In genomic region chrX:44735498-44735897, GRCh38 we compare ENCODE assay signal across 29 cellular contexts.
"Had no signal": no experiment of that assay in that cellular context is flagged by ENCODE, and none has a peak within 500 bp of the region (broad histone marks: within the 10 kb centered on the region; RNA-seq: fewer than 3 reads in every experiment).

No MANE protein-coding gene starts in this region.

- H3K9me3 ChIP-seq: MG63 had no signal

- DNase-seq: activated B cell treated with CpG ODN at 0.5 μM for 24 hours; activated CD4-positive, alpha-beta memory T cell treated with anti-CD3 and anti-CD28 coated beads, Interleukin-2, amount 10 ng/mL, durations not matched to agents 7 days and 5 days; activated CD4-positive, alpha-beta T cell treated with anti-CD3 and anti-CD28 coated beads for 1 hour; activated CD4-positive, alpha-beta T cell treated with anti-CD3 and anti-CD28 coated beads, Interleukin-2, amount 10 ng/mL, durations not matched to agents 7 days and 5 days; activated gamma-delta T cell; activated naive CD4-positive, alpha-beta T cell treated with anti-CD3 and anti-CD28 coated beads for 36 hours; activated T-cell treated with anti-CD3 and anti-CD28 coated beads for 4 hours; activated T-cell treated with anti-CD3 and anti-CD28 coated beads, Interleukin-2, amount 50 U/mL, for 48 hours; amygdala; brain microvascular endothelial cell; cerebellar nuclear complex; MG63; MV-4-11; NCI-H1092 treated with DMSO at 0.1 percent for 48 hours; NCI-H1417 treated with DMSO at 0.1 percent for 48 hours; NCI-H1694; NCI-H2029; NCI-H446 treated with DMSO at 0.1 percent for 48 hours; NCI-H524 treated with DMSO at 0.1 percent for 48 hours; NCI-H774; SHP77; T-cell; T-helper 2 cell; T1000 had no signal

- H3K4me3 ChIP-seq: MG63 had no signal

- H3K36me3 ChIP-seq: brain microvascular endothelial cell, MG63 had no signal

- ATAC-seq: activated T-helper 17 cell treated with anti-CD3 and anti-CD28 coated beads, Interleukin-2, amount 50 U/mL, for 72 hours; T-cell had no signal

- H3K27ac ChIP-seq: brain microvascular endothelial cell, KMS-11 had no signal

- FAIRE-seq: colon, RCC 7860, TTC549 had no signal

- H3K27me3 ChIP-seq: brain microvascular endothelial cell, MG63 had no signal
